In genomic region chr9:68739631-68740174, GRCh38 we compare ENCODE assay signal across 1 cellular context.
A peak's percentile ranks its signal among the peaks of the same experiment; 100 is the strongest.
TF ChIP-seq lines count a peak whose summit lies in the region.

No MANE protein-coding gene starts in this region.

TF ChIP-seq in HepG2, 621 proteins besides CTCF, POLR2A, EP300 and RAD21 (continued from another document and continues in another):
- TF ChIP-seq ZZZ3 (CRISPR knock-in tag; IDR thresholded peaks at IDR 0.05; ENCODE audit: borderline replicate concordance) (no peak), HOMEZ (CRISPR knock-in tag; IDR thresholded peaks at IDR 0.05; ENCODE audit: low read depth) (peak; percentile 61; the same call in 1 of the 2 replicates), SNAI1 (CRISPR knock-in tag; IDR thresholded peaks at IDR 0.05; ENCODE audit: borderline replicate concordance) (no peak), ZMYM3 (CRISPR knock-in tag; IDR thresholded peaks at IDR 0.05) (peak; percentile 51; the same call in 1 of the 2 replicates), ZNF607 (CRISPR knock-in tag; IDR thresholded peaks at IDR 0.05; ENCODE audit: borderline replicate concordance) (no peak), ZNF281 (CRISPR knock-in tag; IDR thresholded peaks at IDR 0.05; ENCODE audit: borderline replicate concordance) (no peak; the same call in 1 of the 2 replicates), ATF1 (CRISPR knock-in tag; IDR thresholded peaks at IDR 0.05) (peak; percentile 51; the same call in 1 of the 2 replicates), XRCC5 (optimal IDR thresholded peaks at IDR 0.05; ENCODE audit: low read length) (peak; percentile 70), ZMYM4 (CRISPR knock-in tag; IDR thresholded peaks at IDR 0.05) (peak; percentile 63; the same call in 1 of the 2 replicates), TSC22D2 (CRISPR knock-in tag; IDR thresholded peaks at IDR 0.05; ENCODE audit: borderline replicate concordance) (no peak), RNF219 (CRISPR knock-in tag; IDR thresholded peaks at IDR 0.05) (no peak), SNRNP70 (IDR thresholded peaks at IDR 0.05; ENCODE audit: low read depth, low read length) (no peak), ZNF784 (CRISPR knock-in tag; IDR thresholded peaks at IDR 0.05; ENCODE audit: borderline replicate concordance) (peak; percentile 72; the same call in 1 of the 2 replicates), ZNF703 (CRISPR knock-in tag; IDR thresholded peaks at IDR 0.05; ENCODE audit: borderline replicate concordance) (no peak), KDM4B (CRISPR knock-in tag; IDR thresholded peaks at IDR 0.05) (no peak), ZNF18 (CRISPR knock-in tag; IDR thresholded peaks at IDR 0.05; ENCODE audit: insufficient replicate concordance) (no peak), AGO1 (IDR thresholded peaks at IDR 0.05; ENCODE audit: low read depth, low read length, poor library complexity, severe bottlenecking) (no peak), E2F1 (CRISPR knock-in tag; IDR thresholded peaks at IDR 0.05) (no peak), HNF1B (CRISPR knock-in tag; IDR thresholded peaks at IDR 0.05) (peak; percentile 35; the same call in 1 of the 2 replicates), KLF12 (CRISPR knock-in tag; IDR thresholded peaks at IDR 0.05; ENCODE audit: borderline replicate concordance) (no peak), RXRA (CRISPR knock-in tag; IDR thresholded peaks at IDR 0.05) (peak; percentile 93), DPF2 (CRISPR knock-in tag; IDR thresholded peaks at IDR 0.05; ENCODE audit: borderline replicate concordance, low read depth) (peak; percentile 70), ZNF747 (CRISPR knock-in tag; IDR thresholded peaks at IDR 0.05; ENCODE audit: borderline replicate concordance) (no peak; the same call in 1 of the 2 replicates), ATF7 (IDR thresholded peaks at IDR 0.05) (no peak), ATF7 (CRISPR knock-in tag; IDR thresholded peaks at IDR 0.05) (no peak), HMG20B (CRISPR knock-in tag; conservative IDR thresholded peaks at IDR 0.05) (0 out of 2 replicates have a peak, but pooled peaks have one; percentile 67), RARA (CRISPR knock-in tag; IDR thresholded peaks at IDR 0.05) (peak; percentile 93), MBD4 (IDR thresholded peaks at IDR 0.05; ENCODE audit: borderline replicate concordance, low read length) (no peak), ZNF326 (CRISPR knock-in tag; IDR thresholded peaks at IDR 0.05; ENCODE audit: borderline replicate concordance) (no peak), HOXD1 (CRISPR knock-in tag; IDR thresholded peaks at IDR 0.05) (no peak), RBAK (CRISPR knock-in tag; IDR thresholded peaks at IDR 0.05) (no peak), ZNF777 (CRISPR knock-in tag; IDR thresholded peaks at IDR 0.05) (no peak), NFIB (CRISPR knock-in tag; IDR thresholded peaks at IDR 0.05; ENCODE audit: borderline replicate concordance) (no peak), ZNF646 (CRISPR knock-in tag; IDR thresholded peaks at IDR 0.05) (no peak), KLF9 (CRISPR knock-in tag; IDR thresholded peaks at IDR 0.05; ENCODE audit: low read depth) (no peak), ZNF569 (CRISPR knock-in tag; IDR thresholded peaks at IDR 0.05; ENCODE audit: borderline replicate concordance) (no peak), ZNF546 (CRISPR knock-in tag; conservative IDR thresholded peaks at IDR 0.05) (no peak), ZNF513 (CRISPR knock-in tag; conservative IDR thresholded peaks at IDR 0.05) (no peak)
